ENCODE assay signal across 8 cellular contexts in genomic region chr7:128405345-128406146, GRCh38. TPM values are rescaled to one million over a fixed set of nuclear protein-coding genes. Genes with fewer than 3 reads are reported as not detected.
A peak's percentile ranks its signal among the peaks of the same experiment; 100 is the strongest.
DNase-seq lines count a peak whose midpoint lies in the region; ATAC-seq and TF ChIP-seq lines count a peak whose summit lies in the region.

No MANE protein-coding gene starts in this region.

- no peaks in the 10 kb centered on the region for H3K27me3 Mint-ChIP-seq in activated T-cell treated with anti-CD3 and anti-CD28 coated beads, Interleukin-2, amount 50 U/mL, for 4 hours (ENCODE audit: low read depth)

- peak; percentile 23 to 25 for ATAC-seq in activated T-cell treated with anti-CD3 and anti-CD28 coated beads, Interleukin-2, amount 50 U/mL, for 4 hours
- ATAC-seq in aorta (ENCODE audit: low FRiP score), result no peak
- no peak for ATAC-seq in GM18520 (IDR thresholded peaks at IDR 0.05; ENCODE audit: unreplicated experiment)

- TF ChIP-seq EP300 in ovary (IDR thresholded peaks at IDR 0.05), result no peak

- H3K9me3 Mint-ChIP-seq in activated T-cell treated with anti-CD3 and anti-CD28 coated beads, Interleukin-2, amount 50 U/mL, for 4 hours, result no peaks in the 10 kb centered on the region

- H3K36me3 ChIP-seq in ovary, result no peaks in the 10 kb centered on the region
- H3K36me3 ChIP-seq in aorta (ENCODE audit: control insufficient read depth in 1 of 2, insufficient read depth in 2 of 2, low read length in 1 of 2), result peaks cover 0 to 1% of the 10 kb centered on the region in 2 donors

- H3K4me3 Mint-ChIP-seq in activated T-cell treated with anti-CD3 and anti-CD28 coated beads, Interleukin-2, amount 50 U/mL, for 4 hours, result peak overlapping the region; percentile 86

- no peaks in the 10 kb centered on the region for H3K9me3 ChIP-seq in ovary
- H3K9me3 ChIP-seq in aorta (ENCODE audit: control insufficient read depth, low read length), result no peaks in the 10 kb centered on the region

- intact Hi-C loops in ovary (cut with DNase I), result loop anchor here in 1 of 4 donors (10.0 kb wide), 1 partner anchor 49 kb away; the partner anchor contains the start of gene HILPDA
- intact Hi-C loops in aorta (cut with DNase I), result no loop called here

- peak overlapping the region; percentile 72 to 75 for H3K4me3 ChIP-seq in foreskin fibroblast (ENCODE audit: low read depth in 1 of 2, low read length in 2 of 2)
- peak overlapping the region; percentile 56 for H3K4me3 ChIP-seq in ovary
- peak overlapping the region; percentile 7 to 31 for H3K4me3 ChIP-seq in aorta (ENCODE audit: low read length in 2 of 2)

- DNase-seq in NCI-H1436 (lab: John Stamatoyannopoulos, UW), result peak; percentile 37
- DNase-seq in NCI-H1436 treated with DMSO at 0.1 percent for 48 hours (lab: John Stamatoyannopoulos, UW), result no peak
- DNase-seq in NCI-H774 (lab: John Stamatoyannopoulos, UW), result peak; percentile 31
- DNase-seq in activated T-cell treated with anti-CD3 and anti-CD28 coated beads, Interleukin-2, amount 50 U/mL, for 4 hours, result peak; percentile 63
- DNase-seq in foreskin fibroblast, result peak; percentile 38 to 76
- DNase-seq in ovary, result peak; percentile 50 to 75 (median 71)
- peak; percentile 62 to 87 for DNase-seq in aorta

- H3K4me1 ChIP-seq in ovary (ENCODE audit: insufficient read depth), result peaks cover 8% of the 10 kb centered on the region
- no peaks in the 10 kb centered on the region for H3K4me1 ChIP-seq in aorta (ENCODE audit: control insufficient read depth in 1 of 2, insufficient read depth in 2 of 2, low read length in 2 of 2)

- peaks cover 6% of the 10 kb centered on the region for H3K36me3 Mint-ChIP-seq in activated T-cell treated with anti-CD3 and anti-CD28 coated beads, Interleukin-2, amount 50 U/mL, for 4 hours (ENCODE audit: insufficient read depth)

- H3K27me3 ChIP-seq in ovary (no peaks in the 10 kb centered on the region), aorta (ENCODE audit: control insufficient read depth in 1 of 2, insufficient read depth in 2 of 2, low read length in 1 of 2) (no peaks in the 10 kb centered on the region)

- 1% methylated on average over 42 to 100 of the region's 101 CpGs for WGBS in ovary, 3 donors
- 1 to 2% methylated on average over 70 to 101 of the region's 101 CpGs for WGBS in aorta, 2 donors

- no peak for TF ChIP-seq POLR2A in ovary (IDR thresholded peaks at IDR 0.05)

- H3K27ac ChIP-seq in ovary (peak overlapping the region in 1 of 2 donors; percentile 93), aorta (ENCODE audit: low read depth in 1 of 2, low read length in 2 of 2) (no peak overlapping the region)

- peaks cover 40% of the 10 kb centered on the region for H3K4me1 Mint-ChIP-seq in activated T-cell treated with anti-CD3 and anti-CD28 coated beads, Interleukin-2, amount 50 U/mL, for 4 hours (ENCODE audit: low read depth)

- TF ChIP-seq CTCF in foreskin fibroblast (IDR thresholded peaks at IDR 0.05; ENCODE audit: low read depth, low read length) (no peak), ovary (IDR thresholded peaks at IDR 0.05) (no peak)

RNA-seq across cellular contexts. Expression of gene IMPDH1, which starts 4.2 kb away (rescaled TPM):
- 100 to 1,000 TPM in 2 of 3 donors, 10 to 100 TPM in 1; 88.4 to 110 (median 109) TPM for total RNA-seq in activated T-cell treated with anti-CD3 and anti-CD28 coated beads, Interleukin-2, amount 50 U/mL, for 4 hours
- 10 to 100 TPM; 10.3 to 66.9 (median 41.4) TPM for total RNA-seq in ovary
- polyA plus RNA-seq in ovary, result 10 to 100 TPM; 16.5 to 23.3 TPM
- 10 to 100 TPM; 41.5 to 60.1 TPM for total RNA-seq in aorta
- polyA plus RNA-seq in aorta, result 10 to 100 TPM; 21.0 to 40.0 TPM

RNA-seq across cellular contexts. Expression of gene PRRT4, which starts 44.1 kb away (rescaled TPM):
- under 1 TPM; 0.42 to 0.66 (median 0.49) TPM for total RNA-seq in activated T-cell treated with anti-CD3 and anti-CD28 coated beads, Interleukin-2, amount 50 U/mL, for 4 hours
- total RNA-seq in ovary (1 to 10 TPM in 3 of 7 donors, under 1 TPM in 4; 0.11 to 1.1 (median 0.74) TPM), aorta (1 to 10 TPM in 1 of 2 donors, under 1 TPM in 1; 0.23 to 5.8 TPM)
- polyA plus RNA-seq in ovary (1 to 10 TPM in 1 of 2 donors, under 1 TPM in 1; 0.17 to 1.2 TPM), aorta (under 1 TPM in 1 of 2 donors, not detected in 1; 0.28 TPM)

RNA-seq across cellular contexts. Expression of gene HILPDA, which starts 50.1 kb away (rescaled TPM):
- total RNA-seq in activated T-cell treated with anti-CD3 and anti-CD28 coated beads, Interleukin-2, amount 50 U/mL, for 4 hours, result 10 to 100 TPM; 18.4 to 26.6 (median 23.7) TPM
- total RNA-seq in ovary, result 10 to 100 TPM; 10.2 to 69.7 (median 32.9) TPM
- polyA plus RNA-seq in ovary, result 10 to 100 TPM; 18.7 to 39.0 TPM
- 10 to 100 TPM in 1 of 2 donors, 1 to 10 TPM in 1; 9.1 to 36.8 TPM for total RNA-seq in aorta
- polyA plus RNA-seq in aorta, result 10 to 100 TPM in 1 of 2 donors, 1 to 10 TPM in 1; 4.1 to 11.7 TPM

Comparison
In these comparisons a context has a peak if more than half of its experiments do, and no peak if none do; other contexts are left out.
1. ATAC-seq: peak in activated T-cell treated with anti-CD3 and anti-CD28 coated beads, Interleukin-2, amount 50 U/mL, for 4 hours (2 of 2); none in aorta (single experiment) and GM18520 (single experiment).
2. H3K4me3 ChIP-seq: peak in every context shown above with its lines; median percentile 74 in foreskin fibroblast; 56 in ovary; 19 in aorta.